10 cellular contexts compared by ENCODE assay signal in genomic region chr7:73467046-73467445, GRCh38. TPM values are rescaled to one million over a fixed set of nuclear protein-coding genes. Genes with fewer than 3 reads are reported as not detected.
A peak's percentile ranks its signal among the peaks of the same experiment; 100 is the strongest.
DNase-seq lines count a peak whose midpoint lies in the region; ATAC-seq and TF ChIP-seq lines count a peak whose summit lies in the region.
"Not testable (repeated sequence)": the region's sequence is repeated elsewhere in the genome, so short reads cannot be mapped to it uniquely, and the experiment has no call there.
"Had no signal": no experiment of that assay in that cellular context is flagged by ENCODE, and none has a peak within 500 bp of the region (broad histone marks: within the 10 kb centered on the region; RNA-seq: fewer than 3 reads in every experiment).

No MANE protein-coding gene starts in this region.

- not testable (repeated sequence) for H3K4me3 Mint-ChIP-seq in T-helper 17 cell; neural progenitor cell; stimulated activated effector memory CD8-positive, alpha-beta T cell treated with anti-CD3 and anti-CD28 coated beads, Interleukin-12 subunit alpha, Interleukin-12 subunit beta, amount 100 ng/mL, for 72 hours

- H3K27me3 Mint-ChIP-seq in T-helper 17 cell; neural progenitor cell (ENCODE audit: insufficient read depth, low read depth): not testable (repeated sequence)

- ATAC-seq in T-helper 17 cell; stimulated activated effector memory CD8-positive, alpha-beta T cell treated with anti-CD3 and anti-CD28 coated beads, Interleukin-12 subunit alpha, Interleukin-12 subunit beta, amount 100 ng/mL, for 72 hours: not testable (repeated sequence)
- ATAC-seq in esophagus mucosa (peak; percentile 79), left colon (peak; percentile 48)

- H3K4me3 ChIP-seq in HEK293 (ENCODE audit: low read depth, low read length); PC-9; mammary epithelial cell (replicated peaks in 1 of 3; ENCODE audit: insufficient read depth in 1 of 3, low read depth in 2 of 3, low read length in 3 of 3); neural progenitor cell: not testable (repeated sequence)

- H3K4me1 Mint-ChIP-seq in T-helper 17 cell; neural progenitor cell; stimulated activated effector memory CD8-positive, alpha-beta T cell treated with anti-CD3 and anti-CD28 coated beads, Interleukin-12 subunit alpha, Interleukin-12 subunit beta, amount 100 ng/mL, for 72 hours: not testable (repeated sequence)

- not testable (repeated sequence) for H3K4me2 ChIP-seq in PC-9; mammary epithelial cell (ENCODE audit: insufficient read depth, low read depth, low read length); neural progenitor cell

- not testable (repeated sequence) for H3K9ac ChIP-seq in mammary epithelial cell (ENCODE audit: insufficient read depth, low read length); neural progenitor cell

- not testable (repeated sequence) for H3K27ac ChIP-seq in HEK293 (ENCODE audit: extremely low read depth, low read depth, low read length); mammary epithelial cell (ENCODE audit: insufficient read depth, low read depth, low read length)
- H3K27ac ChIP-seq in PC-9: peak overlapping the region; percentile 55
- peak overlapping the region; percentile 20 for H3K27ac ChIP-seq in neural progenitor cell

- H4K20me1 ChIP-seq in PC-9 (ENCODE audit: insufficient read depth): peaks cover 25% of the 10 kb centered on the region
- not testable (repeated sequence) for H4K20me1 ChIP-seq in mammary epithelial cell (ENCODE audit: insufficient read depth, low read length)
- H4K20me1 ChIP-seq in neural progenitor cell (ENCODE audit: low read depth): peaks cover 33% of the 10 kb centered on the region

- not testable (repeated sequence) for H3K27me3 ChIP-seq in PC-9 (ENCODE audit: insufficient read depth, low read depth); mammary epithelial cell (ENCODE audit: insufficient read depth, low read length); neural progenitor cell

- H3K9me3 ChIP-seq in HEK293 (ENCODE audit: control insufficient read depth, insufficient read depth, low read depth, low read length); PC-9 (ENCODE audit: insufficient read depth, low read depth); T-helper 17 cell (ENCODE audit: control insufficient read depth, low read length, poor library complexity, severe bottlenecking); mammary epithelial cell (replicated peaks; ENCODE audit: insufficient read depth, low read length); neural progenitor cell (ENCODE audit: low read depth): not testable (repeated sequence)

- H3F3A ChIP-seq in PC-9 (ENCODE audit: insufficient read depth, low read depth) (peaks cover 65% of the 10 kb centered on the region), neural progenitor cell (ENCODE audit: low read depth) (peaks cover 28% of the 10 kb centered on the region)

- not testable (repeated sequence) for H3K9me2 ChIP-seq in PC-9 (ENCODE audit: insufficient read depth)

- CTCF ChIA-PET in HEK293 (lab: Yijun Ruan, JAX): interaction anchor here (0.6 kb wide), 2 partner anchors 20 to 59 kb away, joined by 4 read pairs; no protein-coding TSS in a partner anchor
- CTCF ChIA-PET in PC-9 (lab: Charles Lee); mammary epithelial cell (lab: Charles Lee; ENCODE audit: low non-redundant PET): not testable (repeated sequence)

- DNase-seq in PC-9 (peak; percentile 43 to 59), mammary epithelial cell (peak; percentile 46)
- DNase-seq in T-helper 17 cell; left colon; neural progenitor cell (ENCODE audit: low spot score); stimulated activated effector memory CD8-positive, alpha-beta T cell treated with anti-CD3 and anti-CD28 coated beads, Interleukin-12 subunit alpha, Interleukin-12 subunit beta, amount 100 ng/mL, for 72 hours (ENCODE audit: low spot score in 2 of 2): not testable (repeated sequence)

- not testable (repeated sequence) for TF ChIP-seq CTCF in HEK293 (tag by site-specific recombination; IDR thresholded peaks at IDR 0.05); PC-9 (conservative IDR thresholded peaks at IDR 0.05); mammary epithelial cell (conservative IDR thresholded peaks at IDR 0.05 in 1 of 2, IDR thresholded peaks at IDR 0.05 in 1 of 2; ENCODE audit: extremely low read depth in 1 of 2, insufficient read depth in 1 of 2, low read depth in 1 of 2, low read length in 2 of 2); neural progenitor cell (IDR thresholded peaks at IDR 0.05)

- H3K4me1 ChIP-seq in HEK293 (ENCODE audit: control insufficient read depth, insufficient read depth, low read length); PC-9 (replicated peaks; ENCODE audit: insufficient read depth); mammary epithelial cell (ENCODE audit: insufficient read depth, low read length); neural progenitor cell: not testable (repeated sequence)

- in situ Hi-C loops in mammary epithelial cell (cut with MboI; ENCODE audit: low sequenced_read_pairs in 2 of 2): not testable (repeated sequence)

- not testable (repeated sequence) for H3K36me3 Mint-ChIP-seq in T-helper 17 cell (ENCODE audit: low read depth)
- peaks cover 46% of the 10 kb centered on the region for H3K36me3 Mint-ChIP-seq in neural progenitor cell
- H3K36me3 Mint-ChIP-seq in stimulated activated effector memory CD8-positive, alpha-beta T cell treated with anti-CD3 and anti-CD28 coated beads, Interleukin-12 subunit alpha, Interleukin-12 subunit beta, amount 100 ng/mL, for 72 hours: peaks cover 100% of the 10 kb centered on the region

- POLR2A ChIA-PET in HEK293 (lab: Yijun Ruan, JAX) (interaction anchor here (0.6 kb wide), 1 partner anchor 210 kb away, joined by 8 read pairs; no protein-coding TSS in a partner anchor), PC-9 (lab: Charles Lee; ENCODE audit: unreplicated experiment) (interaction anchor here (0.7 kb wide), 1 partner anchor 43 kb away, joined by 3 read pairs; no protein-coding TSS in a partner anchor)

- 82% methylated on average over 6 of the region's 6 CpGs for WGBS in mammary epithelial cell (ENCODE audit: low coverage, missing lambda C conversion rate)

- intact Hi-C loops in PC-9 (cut with micrococcal nuclease; ENCODE audit: unreplicated experiment); mammary epithelial cell (cut with micrococcal nuclease); left colon (cut with DNase I, micrococcal nuclease): not testable (repeated sequence)

- BruUV-seq in PC-9 (replicated peaks; lab: Mats Ljungman, UMichigan): not testable (repeated sequence)
- BruUV-seq in mammary epithelial cell (replicated peaks; lab: Mats Ljungman, UMichigan): TSS peak; percentile 30

- not testable (repeated sequence) for H3K79me2 ChIP-seq in PC-9 (ENCODE audit: low read depth)
- H3K79me2 ChIP-seq in mammary epithelial cell (ENCODE audit: insufficient read depth, low read length) (peaks cover 22% of the 10 kb centered on the region), neural progenitor cell (ENCODE audit: low read depth) (peaks cover 39% of the 10 kb centered on the region)

- H3K27ac Mint-ChIP-seq in T-helper 17 cell: peak overlapping the region; percentile 45
- not testable (repeated sequence) for H3K27ac Mint-ChIP-seq in neural progenitor cell
- H3K27ac Mint-ChIP-seq in stimulated activated effector memory CD8-positive, alpha-beta T cell treated with anti-CD3 and anti-CD28 coated beads, Interleukin-12 subunit alpha, Interleukin-12 subunit beta, amount 100 ng/mL, for 72 hours: peak overlapping the region; percentile 19

- peaks cover 84 to 92% of the 10 kb centered on the region in 2 experiments for H3K36me3 ChIP-seq in HEK293 (ENCODE audit: control insufficient read depth in 2 of 2, insufficient read depth in 1 of 2, low read length in 2 of 2)
- peaks cover 59% of the 10 kb centered on the region for H3K36me3 ChIP-seq in PC-9 (ENCODE audit: low read depth)
- peaks cover 54% of the 10 kb centered on the region for H3K36me3 ChIP-seq in mammary epithelial cell (ENCODE audit: insufficient read depth, low read length)
- peaks cover 58% of the 10 kb centered on the region for H3K36me3 ChIP-seq in neural progenitor cell

- dilution Hi-C loops in mammary epithelial cell (cut with HindIII; ENCODE audit: low sequenced_read_pairs): loop anchor here (5.0 kb wide), 1 partner anchor 50 kb away; no protein-coding TSS in a partner anchor

- H2AFZ ChIP-seq in PC-9; mammary epithelial cell (ENCODE audit: low read depth, low read length); neural progenitor cell (replicated peaks): not testable (repeated sequence)

- H3K9me3 Mint-ChIP-seq in neural progenitor cell; stimulated activated effector memory CD8-positive, alpha-beta T cell treated with anti-CD3 and anti-CD28 coated beads, Interleukin-12 subunit alpha, Interleukin-12 subunit beta, amount 100 ng/mL, for 72 hours: not testable (repeated sequence)

TF ChIP-seq in HEK293, 187 proteins besides CTCF, POLR2A, EP300 and RAD21:
- TF ChIP-seq KLF1 (tag by site-specific recombination; IDR thresholded peaks at IDR 0.05): 0 out of 2 replicates have a peak, but pooled peaks have one; percentile 26
TF ChIP-seq in HEK293: peak in this region for 1; not testable (repeated sequence) for 186.

RNA-seq across cellular contexts. Expression of gene FZD9, which starts 33.5 kb away (rescaled TPM):
- total RNA-seq in PC-9 (2021) (0.92 and 1.3 TPM in 2 replicates), T-helper 17 cell (not detected), mammary epithelial cell (under 1 TPM; 0.33 to 0.71 TPM), esophagus mucosa (0.24 TPM), left colon (under 1 TPM; 0.12 to 0.25 TPM), neural progenitor cell (ENCODE audit: low replicate concordance) (1.1 and 5.8 TPM in 2 replicates)
- polyA plus RNA-seq in mammary epithelial cell: 0.20 TPM
- not detected for polyA minus RNA-seq in mammary epithelial cell
- total RNA-seq: CD4-positive, alpha-beta memory T cell; HT1080 had no signal
- polyA plus RNA-seq: CD4-positive, alpha-beta memory T cell had no signal

RNA-seq across cellular contexts. Expression of gene BAZ1B, which starts 55.0 kb away (rescaled TPM):
- 73.6 and 88.4 TPM in 2 replicates for total RNA-seq in PC-9 (2021)
- 10 to 100 TPM; 51.2 to 52.6 TPM for total RNA-seq in T-helper 17 cell
- total RNA-seq in mammary epithelial cell: 10 to 100 TPM; 34.5 to 68.4 TPM
- polyA plus RNA-seq in mammary epithelial cell: 20.4 TPM
- polyA minus RNA-seq in mammary epithelial cell: 55.8 TPM
- 22.3 TPM for total RNA-seq in esophagus mucosa
- total RNA-seq in left colon: 10 to 100 TPM; 37.7 to 42.6 TPM
- 69.3 and 85.8 TPM in 2 replicates for total RNA-seq in neural progenitor cell (ENCODE audit: low replicate concordance)
